ENCODE assay signal across 20 cellular contexts in genomic region chr15:42695527-42696071, GRCh38.
"Had no signal": no experiment of that assay in that cellular context is flagged by ENCODE, and none has a peak within 500 bp of the region (broad histone marks: within the 10 kb centered on the region; RNA-seq: fewer than 3 reads in every experiment).

No MANE protein-coding gene starts in this region.

- H3K9me3 ChIP-seq: colonic mucosa, suprapubic skin had no signal

- H3K27me3 ChIP-seq: brain microvascular endothelial cell, colonic mucosa, heart right ventricle, suprapubic skin had no signal

- DNase-seq: activated B cell treated with CpG ODN at 0.5 μM for 24 hours; activated CD4-positive, alpha-beta memory T cell treated with anti-CD3 and anti-CD28 coated beads, Interleukin-2, amount 10 ng/mL, durations not matched to agents 7 days and 5 days; activated CD4-positive, alpha-beta T cell treated with anti-CD3 and anti-CD28 coated beads for 4 hours; activated CD8-positive, alpha-beta memory T cell treated with anti-CD3 and anti-CD28 coated beads, Interleukin-2, amount 10 ng/mL, durations not matched to agents 7 days and 5 days; activated naive CD4-positive, alpha-beta T cell; activated naive CD8-positive, alpha-beta T cell treated with anti-CD3 and anti-CD28 coated beads, Interleukin-2, amount 50 U/mL, for 24 hours; brain microvascular endothelial cell; central memory CD4-positive, alpha-beta T cell; colonic mucosa; endodermal cell; immature natural killer cell; kidney glomerular epithelial cell; left ventricle myocardium inferior; naive B cell; stimulated activated CD4-positive, alpha-beta T cell treated with anti-CD3 and anti-CD28 coated beads, Interleukin-2, amount 100 ng/mL, for 24 hours; T-helper 9 cell had no signal

- H3K27ac ChIP-seq: brain microvascular endothelial cell, colonic mucosa, epithelial cell of prostate, heart right ventricle, left ventricle myocardium inferior, suprapubic skin had no signal

- H3K36me3 ChIP-seq: brain microvascular endothelial cell, colonic mucosa had no signal

- H3K4me3 ChIP-seq: colonic mucosa, heart right ventricle, left ventricle myocardium inferior, suprapubic skin had no signal

- ATAC-seq: activated CD8-positive, alpha-beta memory T cell treated with anti-CD3 and anti-CD28 coated beads, Interleukin-2, amount 10 ng/mL, durations not matched to agents 7 days and 5 days; activated naive CD8-positive, alpha-beta T cell treated with anti-CD3 and anti-CD28 coated beads, Interleukin-2, amount 50 U/mL, for 24 hours; activated T-helper 17 cell treated with anti-CD3 and anti-CD28 coated beads, Interleukin-2, amount 50 U/mL, for 72 hours had no signal

- H3K4me1 ChIP-seq: colonic mucosa, left ventricle myocardium inferior, suprapubic skin had no signal
